In genomic region chr12:8078400-8078799, GRCh38 we compare ENCODE assay signal across 1 cellular context.
TF ChIP-seq lines count a peak whose summit lies in the region.

No MANE protein-coding gene starts in this region.

TF ChIP-seq in H1, 55 proteins besides CTCF, POLR2A, EP300 and RAD21 (continued from another document):
- TF ChIP-seq SIN3A (conservative IDR thresholded peaks at IDR 0.05 in 1 of 2, IDR thresholded peaks at IDR 0.05 in 1 of 2; ENCODE audit: low read depth in 1 of 2, low read length in 2 of 2), result no peak
- no peak for TF ChIP-seq BCL11A (IDR thresholded peaks at IDR 0.05; ENCODE audit: low read depth in 2 of 2, low read length in 2 of 2)
- TF ChIP-seq ATF2 (IDR thresholded peaks at IDR 0.05; ENCODE audit: low read length), result no peak
- no peak for TF ChIP-seq TAF7 (optimal IDR thresholded peaks at IDR 0.05; ENCODE audit: borderline replicate concordance, low read depth, low read length)
TF ChIP-seq in H1: peak in this region for 0.
